In the genomic region with DNA sequence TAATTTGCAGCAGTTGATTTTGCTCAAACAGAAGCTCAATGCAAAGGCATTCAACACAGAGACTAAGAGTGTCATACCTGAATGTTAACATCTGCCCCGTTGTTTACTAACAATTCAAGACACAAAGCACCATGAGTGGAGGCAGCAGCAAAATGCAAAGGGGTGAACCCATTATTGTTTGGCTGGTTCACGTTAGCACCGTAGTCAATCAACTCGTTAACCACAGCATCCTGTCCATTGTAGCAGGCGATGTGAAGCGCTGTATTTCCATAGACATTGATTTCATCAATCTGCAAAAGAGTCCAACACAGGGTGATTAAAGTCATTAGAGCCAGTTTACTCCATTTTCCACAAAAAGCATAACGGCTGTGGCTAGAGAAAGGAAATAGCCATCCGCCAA, we compare ENCODE assay signal across 19 cellular contexts.
DNase-seq lines count a peak whose midpoint lies in the region; ATAC-seq, FAIRE-seq and TF ChIP-seq lines count a peak whose summit lies in the region.
"Had no signal": no experiment of that assay in that cellular context is flagged by ENCODE, and none has a peak within 500 bp of the region (broad histone marks: within the 10 kb centered on the region; RNA-seq: fewer than 3 reads in every experiment).

No MANE protein-coding gene starts in this region.

- 0 out of 2 replicates have a peak overlapping the region, but pooled peaks have one; percentile 31 for H2BK5ac ChIP-seq in H1 (ENCODE audit: low read depth, low read length)

- H2AK5ac ChIP-seq in H1 (ENCODE audit: low read depth, low read length) = no peak overlapping the region

- no peaks in the 10 kb centered on the region for H3K79me2 ChIP-seq in H1 (ENCODE audit: control insufficient read depth in 1 of 2, insufficient read depth in 2 of 2, low read length in 2 of 2)

- H2BK120ac ChIP-seq in H1 (replicated peaks; ENCODE audit: low read depth, low read length) = no peak overlapping the region

- no peak overlapping the region for H4K5ac ChIP-seq in H1 (ENCODE audit: insufficient read length, low read depth, low read length)

- no peak overlapping the region for H3K18ac ChIP-seq in H1 (ENCODE audit: extremely low read depth, low read length)

- peak overlapping the region; percentile 87; the same call in 1 of the 2 replicates for H2AFZ ChIP-seq in H1 (ENCODE audit: low read length)

- no peaks in the 10 kb centered on the region for H3K27me3 ChIP-seq in H1 (replicated peaks in 1 of 4; ENCODE audit: control insufficient read depth in 3 of 4, extremely low read depth in 1 of 4, insufficient read depth in 3 of 4, low read length in 3 of 4)
- H3K27me3 ChIP-seq: heart left ventricle, right atrium auricular region, tibial nerve had no signal

- no peak for TF ChIP-seq EP300 in H1 (IDR thresholded peaks at IDR 0.05; ENCODE audit: borderline replicate concordance in 1 of 2, low read depth in 2 of 2, low read length in 2 of 2)

- peaks cover 38% of the 10 kb centered on the region for H3K4me1 Mint-ChIP-seq in stimulated activated naive CD8-positive, alpha-beta T cell treated with anti-CD3 and anti-CD28 coated beads, Interleukin-15, Interleukin-2, amounts not matched to agents 100 ng/mL and 50 ng/mL, for 24 hours (ENCODE audit: low read depth)
- H3K4me1 Mint-ChIP-seq in activated CD4-positive, alpha-beta memory T cell treated with anti-CD3 and anti-CD28 coated beads, Interleukin-2, amount 10 ng/mL, durations not matched to agents 7 days and 5 days = peaks cover 38% of the 10 kb centered on the region

- no peak for TF ChIP-seq CTCF in H1 (IDR thresholded peaks at IDR 0.05; ENCODE audit: control extremely low read depth in 1 of 3, insufficient read depth in 1 of 3, low read depth in 1 of 3, low read length in 3 of 3)

- H3K9me3 Mint-ChIP-seq in stimulated activated naive CD8-positive, alpha-beta T cell treated with anti-CD3 and anti-CD28 coated beads, Interleukin-15, Interleukin-2, amounts not matched to agents 100 ng/mL and 50 ng/mL, for 24 hours = no peaks in the 10 kb centered on the region
- no peaks in the 10 kb centered on the region for H3K9me3 Mint-ChIP-seq in activated CD4-positive, alpha-beta memory T cell treated with anti-CD3 and anti-CD28 coated beads, Interleukin-2, amount 10 ng/mL, durations not matched to agents 7 days and 5 days
- H3K9me3 Mint-ChIP-seq: brain had no signal

- peaks cover 88% of the 10 kb centered on the region for H3K36me3 Mint-ChIP-seq in stimulated activated naive CD8-positive, alpha-beta T cell treated with anti-CD3 and anti-CD28 coated beads, Interleukin-15, Interleukin-2, amounts not matched to agents 100 ng/mL and 50 ng/mL, for 24 hours (ENCODE audit: low read depth)
- peaks cover 87% of the 10 kb centered on the region for H3K36me3 Mint-ChIP-seq in activated CD4-positive, alpha-beta memory T cell treated with anti-CD3 and anti-CD28 coated beads, Interleukin-2, amount 10 ng/mL, durations not matched to agents 7 days and 5 days (ENCODE audit: low read depth)

- no peaks in the 10 kb centered on the region for H4K20me1 ChIP-seq in H1 (replicated peaks in 1 of 2; ENCODE audit: control insufficient read depth in 1 of 2, insufficient read depth in 2 of 2, low read length in 2 of 2)

- POLR2A ChIA-PET in activated CD4-positive, alpha-beta memory T cell treated with anti-CD3 and anti-CD28 coated beads, Interleukin-2, amount 10 ng/mL, durations not matched to agents 7 days and 5 days (lab: Charles Lee) = interaction anchor here (0.7 to 1.5 kb wide), 2 partner anchors 187 to 189 kb away, joined by 3 read pairs; partner anchors contain the start of gene ANKRD44
- POLR2A ChIA-PET in H1 (lab: Charles Lee; ENCODE audit: partially characterized antibody) = interaction anchor here (1.1 kb wide), 1 partner anchor 43 kb away, joined by 4 read pairs; no protein-coding TSS in a partner anchor

- H2BK20ac ChIP-seq in H1 (ENCODE audit: low read length) = no peak overlapping the region

- no peaks in the 10 kb centered on the region for H3K79me1 ChIP-seq in H1 (ENCODE audit: low read depth, low read length)

- no peaks in the 10 kb centered on the region for H3K23me2 ChIP-seq in H1 (ENCODE audit: low read depth, low read length)

- no peak overlapping the region for H4K91ac ChIP-seq in H1 (replicated peaks; ENCODE audit: insufficient read length, low read length)

- no peak overlapping the region for H2BK12ac ChIP-seq in H1 (ENCODE audit: low read depth, low read length)

- no peak overlapping the region for H3K23ac ChIP-seq in H1 (ENCODE audit: insufficient read length)

- no peak overlapping the region for H3K4ac ChIP-seq in H1 (replicated peaks; ENCODE audit: insufficient read length, low read depth, low read length)

- ATAC-seq in stimulated activated naive CD8-positive, alpha-beta T cell treated with anti-CD3 and anti-CD28 coated beads, Interleukin-15, Interleukin-2, amounts not matched to agents 100 U/mL and 50 U/mL, for 24 hours = no peak
- ATAC-seq in GM18873 (IDR thresholded peaks at IDR 0.05; ENCODE audit: low FRiP score, unreplicated experiment) = no peak
- ATAC-seq: heart left ventricle, Right ventricle myocardium inferior had no signal

- no peak overlapping the region for H4K8ac ChIP-seq in H1 (ENCODE audit: extremely low read depth, insufficient read depth, low read length)

- CTCF ChIA-PET in activated CD4-positive, alpha-beta memory T cell treated with anti-CD3 and anti-CD28 coated beads, Interleukin-2, amount 10 ng/mL, durations not matched to agents 7 days and 5 days (lab: Charles Lee) = interaction anchor here (1.1 to 3.1 kb wide), 3 partner anchors 8 to 47 kb away, joined by 4 to 17 read pairs (median 5); no protein-coding TSS in a partner anchor
- CTCF ChIA-PET in H1 (lab: Charles Lee; ENCODE audit: partially characterized antibody) = interaction anchor here (0.8 to 3.6 kb wide), 6 partner anchors 8 to 253 kb away, joined by 3 to 22 read pairs (median 5); no protein-coding TSS in a partner anchor

- H2BK15ac ChIP-seq in H1 (ENCODE audit: low read length) = no peak overlapping the region

- no peak overlapping the region for H3K4me3 Mint-ChIP-seq in stimulated activated naive CD8-positive, alpha-beta T cell treated with anti-CD3 and anti-CD28 coated beads, Interleukin-15, Interleukin-2, amounts not matched to agents 100 ng/mL and 50 ng/mL, for 24 hours
- H3K4me3 Mint-ChIP-seq in activated CD4-positive, alpha-beta memory T cell treated with anti-CD3 and anti-CD28 coated beads, Interleukin-2, amount 10 ng/mL, durations not matched to agents 7 days and 5 days = no peak overlapping the region
- H3K4me3 Mint-ChIP-seq: brain had no signal

- no peak overlapping the region for H3K4me2 ChIP-seq in H1 (ENCODE audit: insufficient read depth in 1 of 2, low read depth in 2 of 2, low read length in 2 of 2)

- no peaks in the 10 kb centered on the region for H3K27me3 Mint-ChIP-seq in stimulated activated naive CD8-positive, alpha-beta T cell treated with anti-CD3 and anti-CD28 coated beads, Interleukin-15, Interleukin-2, amounts not matched to agents 100 ng/mL and 50 ng/mL, for 24 hours
- no peaks in the 10 kb centered on the region for H3K27me3 Mint-ChIP-seq in activated CD4-positive, alpha-beta memory T cell treated with anti-CD3 and anti-CD28 coated beads, Interleukin-2, amount 10 ng/mL, durations not matched to agents 7 days and 5 days
- H3K27me3 Mint-ChIP-seq: brain had no signal

- H3K14ac ChIP-seq in H1 (ENCODE audit: insufficient read length) = no peak overlapping the region

- H3K27ac Mint-ChIP-seq in stimulated activated naive CD8-positive, alpha-beta T cell treated with anti-CD3 and anti-CD28 coated beads, Interleukin-15, Interleukin-2, amounts not matched to agents 100 ng/mL and 50 ng/mL, for 24 hours = peak overlapping the region; percentile 69
- peak overlapping the region; percentile 51 for H3K27ac Mint-ChIP-seq in activated CD4-positive, alpha-beta memory T cell treated with anti-CD3 and anti-CD28 coated beads, Interleukin-2, amount 10 ng/mL, durations not matched to agents 7 days and 5 days

- H3K4me3 ChIP-seq in H1 (ENCODE audit: extremely low read depth in 1 of 4, insufficient read depth in 2 of 4, low read depth in 3 of 4, low read length in 4 of 4) = no peak overlapping the region
- H3K4me3 ChIP-seq: heart left ventricle, right atrium auricular region, tibial nerve had no signal

- H3K9ac ChIP-seq in H1 (replicated peaks in 1 of 4; ENCODE audit: extremely low read depth in 1 of 4, low read depth in 3 of 4, low read length in 3 of 4) = no peak overlapping the region; a peak in 2 of 7 replicates

- DNase-seq in stimulated activated naive CD8-positive, alpha-beta T cell treated with anti-CD3 and anti-CD28 coated beads, Interleukin-15, Interleukin-2, amounts not matched to agents 100 U/mL and 50 U/mL, for 24 hours = no peak
- peak; percentile 31 for DNase-seq in activated CD4-positive, alpha-beta memory T cell treated with anti-CD3 and anti-CD28 coated beads, Interleukin-2, amount 10 ng/mL, durations not matched to agents 7 days and 5 days
- no peak for DNase-seq in H1 (ENCODE audit: low read depth in 1 of 2, low spot score in 2 of 2)
- no peak for DNase-seq in DMS153 treated with DMSO at 0.1 percent for 48 hours (lab: John Stamatoyannopoulos, UW; ENCODE audit: unreplicated experiment)
- DNase-seq in RCC 7860 (ENCODE audit: low spot score) = no peak
- DNase-seq: activated effector memory CD4-positive, alpha-beta T cell treated with anti-CD3 and anti-CD28 coated beads, Interleukin-2, amount 50 U/mL, for 16 hours; Calu3; heart left ventricle; Kasumi-1; NCI-H1048; NCI-H2107; NCI-H524 had no signal

- TF ChIP-seq RAD21 in H1 (IDR thresholded peaks at IDR 0.05 in 1 of 2, conservative IDR thresholded peaks at IDR 0.05 in 1 of 2; ENCODE audit: low read depth in 2 of 2, low read length in 2 of 2) = no peak

- no peaks in the 10 kb centered on the region for H3K36me3 ChIP-seq in H1 (ENCODE audit: control insufficient read depth in 2 of 4, insufficient read depth in 4 of 4, low read length in 3 of 4)

- H3K4me1 ChIP-seq in H1 (replicated peaks in 1 of 4; ENCODE audit: control insufficient read depth in 3 of 4, insufficient read depth in 4 of 4, low read length in 3 of 4) = no peaks in the 10 kb centered on the region
- H3K4me1 ChIP-seq: right atrium auricular region, tibial nerve had no signal

- FAIRE-seq in H1 (lab: Jason Lieb, UNC) = no peak
- FAIRE-seq in RCC 7860 (lab: Jason Lieb, UNC) = no peak
- FAIRE-seq: colon had no signal

- WGBS in H1 (ENCODE audit: extremely low coverage in 1 of 2, insufficient coverage in 1 of 2, insufficient read length in 1 of 2, insufficient replicate concordance in 2 of 2, low coverage in 1 of 2, low lambda C conversion rate in 2 of 2, missing lambda C conversion rate in 1 of 2), 2 experiments = 87% methylated on average over 8 of the region's 8 CpGs; no CpG with 5 or more reads in 1 of the 2 experiments

- no peaks in the 10 kb centered on the region for H3K9me3 ChIP-seq in H1 (ENCODE audit: insufficient read depth in 2 of 2, low read depth in 1 of 2, low read length in 1 of 2)
- H3K9me3 ChIP-seq: heart left ventricle, right atrium auricular region, tibial nerve had no signal

- no peak for TF ChIP-seq POLR2A in H1 (IDR thresholded peaks at IDR 0.05; ENCODE audit: control extremely low read depth in 1 of 2, low read depth in 2 of 2, low read length in 2 of 2)

- H3K27ac ChIP-seq in H1 (ENCODE audit: low read depth, low read length) = no peak overlapping the region
- H3K27ac ChIP-seq: heart left ventricle, right atrium auricular region, tibial nerve had no signal

- H3K56ac ChIP-seq in H1 (replicated peaks; ENCODE audit: insufficient read length, low read depth, low read length) = no peak overlapping the region
